8 cellular contexts compared by ENCODE assay signal in genomic region chr6:27617700-27618689, GRCh38.
DNase-seq lines count a peak whose midpoint lies in the region; ATAC-seq and TF ChIP-seq lines count a peak whose summit lies in the region.

No MANE protein-coding gene starts in this region.

- H3K14ac ChIP-seq in H9 (ENCODE audit: insufficient read depth, low read length), result no peak overlapping the region

- no peak overlapping the region for H2BK15ac ChIP-seq in H9 (ENCODE audit: low read depth, low read length)

- no peaks in the 10 kb centered on the region for H3K9me3 ChIP-seq in H9 (ENCODE audit: control insufficient read depth, low read depth, low read length)
- no peaks in the 10 kb centered on the region for H3K9me3 ChIP-seq in transverse colon

- no peak overlapping the region for H4K8ac ChIP-seq in H9 (replicated peaks; ENCODE audit: insufficient read length, low read depth, low read length)

- TF ChIP-seq EP300 in transverse colon (IDR thresholded peaks at IDR 0.05; ENCODE audit: low read depth), result no peak

- H3K27me3 ChIP-seq in H9 (ENCODE audit: insufficient read depth, low read length) (no peaks in the 10 kb centered on the region), transverse colon (peaks cover 68% of the 10 kb centered on the region)

- no peak overlapping the region; a peak in 2 of 7 replicates for H3K27ac Mint-ChIP-seq in H9
- peak overlapping the region; percentile 38 for H3K27ac Mint-ChIP-seq in activated CD8-positive, alpha-beta T cell treated with anti-CD3 and anti-CD28 coated beads for 36 hours

- H3K27me3 Mint-ChIP-seq in H9 (ENCODE audit: low read depth), result peaks cover 12% of the 10 kb centered on the region; the same call in 1 of the 2 replicates
- peaks cover 54% of the 10 kb centered on the region for H3K27me3 Mint-ChIP-seq in activated CD8-positive, alpha-beta T cell treated with anti-CD3 and anti-CD28 coated beads for 36 hours

- H2BK20ac ChIP-seq in H9 (ENCODE audit: low read depth, low read length, poor library complexity, severe bottlenecking), result no peak overlapping the region

- no peak overlapping the region for H4K5ac ChIP-seq in H9 (ENCODE audit: insufficient read length, low read depth, low read length)

- intact Hi-C loops in activated CD8-positive, alpha-beta T cell treated with anti-CD3 and anti-CD28 coated beads for 36 hours (cut with micrococcal nuclease), result no loop called here
- intact Hi-C loops in transverse colon (cut with DNase I; ENCODE audit: low total_unique reads), result no loop called here

- peaks cover 11% of the 10 kb centered on the region for H3K23me2 ChIP-seq in H9 (ENCODE audit: insufficient read length, low read depth, low read length, poor library complexity, severe bottlenecking)

- peak overlapping the region; percentile 91 for H2AFZ ChIP-seq in H9 (ENCODE audit: low read length)

- CTCF ChIA-PET in activated CD8-positive, alpha-beta T cell treated with anti-CD3 and anti-CD28 coated beads for 36 hours (lab: Charles Lee), result interaction anchor here (1.1 to 2.7 kb wide), 4 partner anchors 9 to 154 kb away, joined by 3 to 10 read pairs (median 6); no protein-coding TSS in a partner anchor

- no peak overlapping the region for H3K56ac ChIP-seq in H9 (ENCODE audit: insufficient read length, low read depth, low read length)

- H3K4me3 ChIP-seq in iPS-11a (ENCODE audit: low read depth, low read length), result peak overlapping the region; percentile 74
- H3K4me3 ChIP-seq in transverse colon, result peak overlapping the region in 3 of 4 donors; percentile 6 to 40 (median 20)

- peak overlapping the region; percentile 91 to 99 for H3K4me3 Mint-ChIP-seq in H9
- H3K4me3 Mint-ChIP-seq in activated CD8-positive, alpha-beta T cell treated with anti-CD3 and anti-CD28 coated beads for 36 hours, result peak overlapping the region; percentile 61

- no peak overlapping the region for H3T11ph ChIP-seq in H9 (ENCODE audit: low read length)

- H3K4me1 ChIP-seq in H9 (ENCODE audit: insufficient read depth, low read length) (no peaks in the 10 kb centered on the region), transverse colon (peaks cover 0 to 13% (median 8%) of the 10 kb centered on the region in 4 donors)

- TF ChIP-seq CTCF in H9 (conservative IDR thresholded peaks at IDR 0.05) (no peak; the same call in 2 of the 3 replicates), transverse colon (IDR thresholded peaks at IDR 0.05) (no peak)
- no peak for TF ChIP-seq CTCF in activated CD8-positive, alpha-beta T cell treated with anti-CD3 and anti-CD28 coated beads for 36 hours (IDR thresholded peaks at IDR 0.05)

- H3K79me2 ChIP-seq in H9 (ENCODE audit: insufficient read depth, low read length), result no peaks in the 10 kb centered on the region

- peak; percentile 30 for DNase-seq in AG08396 (ENCODE audit: low spot score)
- peak; percentile 61 for DNase-seq in H9
- peak; percentile 29 for DNase-seq in activated CD8-positive, alpha-beta T cell treated with anti-CD3 and anti-CD28 coated beads for 36 hours
- no peak for DNase-seq in transverse colon

- H3K27ac ChIP-seq in H9 (ENCODE audit: insufficient read length, low read depth, low read length) (no peak overlapping the region), transverse colon (no peak overlapping the region)

- H3K4ac ChIP-seq in H9 (ENCODE audit: low read depth, low read length), result no peak overlapping the region

- no peak overlapping the region for H2BK5ac ChIP-seq in H9 (ENCODE audit: insufficient read length, low read length)

- in situ Hi-C loops in transverse colon (cut with MboI; ENCODE audit: low pct_ligation_motif_present in 1 of 4, low pct_unique_long_range_greater_than_20kb in 1 of 4, low sequenced_read_pairs in 3 of 4), result no loop called here

- H2AK5ac ChIP-seq in H9 (ENCODE audit: insufficient read length, low read length), result no peak overlapping the region

- no peak for TF ChIP-seq POLR2A in transverse colon (IDR thresholded peaks at IDR 0.05)

- no CpG with 5 or more reads among the region's 32 CpGs for WGBS in H9 (ENCODE audit: extremely low coverage, insufficient read length, low lambda C conversion rate)
- WGBS in transverse colon (ENCODE audit: low coverage in 1 of 2), 2 donors, result 18 to 37% methylated on average over 13 to 32 of the region's 32 CpGs

- H3K4me2 ChIP-seq in H9 (ENCODE audit: insufficient read depth, insufficient read length, low read length), result peak overlapping the region; percentile 88

- POLR2A ChIA-PET in activated CD8-positive, alpha-beta T cell treated with anti-CD3 and anti-CD28 coated beads for 36 hours (lab: Charles Lee), result interaction anchor here (0.9 to 2.2 kb wide), 3 partner anchors 10 to 17 kb away, joined by 3 to 5 read pairs (median 3); no protein-coding TSS in a partner anchor

- no peak overlapping the region for H2BK12ac ChIP-seq in H9 (ENCODE audit: insufficient read length, low read depth, low read length)

- no peaks in the 10 kb centered on the region for H4K20me1 ChIP-seq in H9 (ENCODE audit: control insufficient read depth, insufficient read depth, insufficient read length)

- H3K9ac ChIP-seq in H9 (ENCODE audit: extremely low read depth, insufficient read length, low read length), result peak overlapping the region; percentile 36

- H3K79me1 ChIP-seq in H9 (ENCODE audit: insufficient read depth, low read depth, low read length, poor library complexity, severe bottlenecking), result no peaks in the 10 kb centered on the region

- H3K36me3 Mint-ChIP-seq in H9 (ENCODE audit: insufficient read depth in 1 of 3, low read depth in 3 of 3), result no peaks in the 10 kb centered on the region
- H3K36me3 Mint-ChIP-seq in activated CD8-positive, alpha-beta T cell treated with anti-CD3 and anti-CD28 coated beads for 36 hours (ENCODE audit: low read depth), result peaks cover 3% of the 10 kb centered on the region

- H3K36me3 ChIP-seq in transverse colon, result no peaks in the 10 kb centered on the region

- H3K18ac ChIP-seq in H9 (ENCODE audit: insufficient read length, low read depth, low read length), result no peak overlapping the region

- H3K4me1 Mint-ChIP-seq in H9, result peaks cover 8% of the 10 kb centered on the region in 2 experiments
- H3K4me1 Mint-ChIP-seq in activated CD8-positive, alpha-beta T cell treated with anti-CD3 and anti-CD28 coated beads for 36 hours (ENCODE audit: low read depth), result peaks cover 10% of the 10 kb centered on the region

- H3K9me3 Mint-ChIP-seq in H9, result peaks cover 0 to 4% of the 10 kb centered on the region in 2 experiments; a peak in 2 of 5 replicates
- no peaks in the 10 kb centered on the region for H3K9me3 Mint-ChIP-seq in activated CD8-positive, alpha-beta T cell treated with anti-CD3 and anti-CD28 coated beads for 36 hours

- no peak overlapping the region for H2BK120ac ChIP-seq in H9 (ENCODE audit: low read depth, low read length, poor library complexity, severe bottlenecking)

- no peak overlapping the region for H4K91ac ChIP-seq in H9 (ENCODE audit: insufficient read length, low read depth, low read length)

- no peak overlapping the region for H3K23ac ChIP-seq in H9 (ENCODE audit: insufficient read length, low read depth, low read length)

- no peak for ATAC-seq in activated CD8-positive, alpha-beta T cell treated with anti-CD3 and anti-CD28 coated beads for 36 hours
- ATAC-seq in HG03521 (IDR thresholded peaks at IDR 0.05; ENCODE audit: unreplicated experiment), result no peak
- ATAC-seq in HG02840 (IDR thresholded peaks at IDR 0.05; ENCODE audit: low FRiP score, unreplicated experiment), result no peak
- ATAC-seq in activated CD4-positive, CD25-positive, alpha-beta regulatory T cell treated with anti-CD3 and anti-CD28 coated beads, Interleukin-2, amount 50 U/mL, for 24 hours, result no peak
